Comparison of ENCODE assay signal across 1 cellular context in the genomic region with DNA sequence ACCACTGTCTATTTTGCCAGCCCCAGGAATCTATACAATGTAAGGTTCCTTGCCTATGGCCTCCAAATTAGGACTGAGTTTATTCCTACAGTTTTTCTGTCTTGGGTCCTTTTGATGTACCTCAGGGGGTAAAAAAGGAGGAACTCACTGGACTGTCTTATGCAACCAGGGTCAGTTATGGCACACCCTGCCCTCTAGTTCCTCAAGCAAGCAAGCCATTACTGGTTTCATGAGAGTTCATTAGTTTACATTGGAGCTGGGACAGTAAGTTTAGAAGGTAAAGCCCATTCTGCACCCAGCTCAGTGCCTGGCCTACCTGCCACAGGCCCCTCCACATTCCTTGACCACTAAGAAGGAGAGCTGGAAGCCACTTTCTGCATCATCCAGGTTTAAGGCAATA.
TF ChIP-seq lines count a peak whose summit lies in the region.

No MANE protein-coding gene starts in this region.

TF ChIP-seq in GM12878, 131 proteins besides CTCF, POLR2A, EP300 and RAD21 (continued from another document):
- TF ChIP-seq, protein P1, sequence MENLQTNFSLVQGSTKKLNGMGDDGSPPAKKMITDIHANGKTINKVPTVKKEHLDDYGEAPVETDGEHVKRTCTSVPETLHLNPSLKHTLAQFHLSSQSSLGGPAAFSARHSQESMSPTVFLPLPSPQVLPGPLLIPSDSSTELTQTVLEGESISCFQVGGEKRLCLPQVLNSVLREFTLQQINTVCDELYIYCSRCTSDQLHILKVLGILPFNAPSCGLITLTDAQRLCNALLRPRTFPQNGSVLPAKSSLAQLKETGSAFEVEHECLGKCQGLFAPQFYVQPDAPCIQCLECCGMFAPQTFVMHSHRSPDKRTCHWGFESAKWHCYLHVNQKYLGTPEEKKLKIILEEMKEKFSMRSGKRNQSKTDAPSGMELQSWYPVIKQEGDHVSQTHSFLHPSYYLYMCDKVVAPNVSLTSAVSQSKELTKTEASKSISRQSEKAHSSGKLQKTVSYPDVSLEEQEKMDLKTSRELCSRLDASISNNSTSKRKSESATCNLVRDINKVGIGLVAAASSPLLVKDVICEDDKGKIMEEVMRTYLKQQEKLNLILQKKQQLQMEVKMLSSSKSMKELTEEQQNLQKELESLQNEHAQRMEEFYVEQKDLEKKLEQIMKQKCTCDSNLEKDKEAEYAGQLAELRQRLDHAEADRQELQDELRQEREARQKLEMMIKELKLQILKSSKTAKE (IDR thresholded peaks at IDR 0.05; ENCODE audit: low read depth, poor library complexity, severe bottlenecking) = no peak
- TF ChIP-seq, protein P2, sequence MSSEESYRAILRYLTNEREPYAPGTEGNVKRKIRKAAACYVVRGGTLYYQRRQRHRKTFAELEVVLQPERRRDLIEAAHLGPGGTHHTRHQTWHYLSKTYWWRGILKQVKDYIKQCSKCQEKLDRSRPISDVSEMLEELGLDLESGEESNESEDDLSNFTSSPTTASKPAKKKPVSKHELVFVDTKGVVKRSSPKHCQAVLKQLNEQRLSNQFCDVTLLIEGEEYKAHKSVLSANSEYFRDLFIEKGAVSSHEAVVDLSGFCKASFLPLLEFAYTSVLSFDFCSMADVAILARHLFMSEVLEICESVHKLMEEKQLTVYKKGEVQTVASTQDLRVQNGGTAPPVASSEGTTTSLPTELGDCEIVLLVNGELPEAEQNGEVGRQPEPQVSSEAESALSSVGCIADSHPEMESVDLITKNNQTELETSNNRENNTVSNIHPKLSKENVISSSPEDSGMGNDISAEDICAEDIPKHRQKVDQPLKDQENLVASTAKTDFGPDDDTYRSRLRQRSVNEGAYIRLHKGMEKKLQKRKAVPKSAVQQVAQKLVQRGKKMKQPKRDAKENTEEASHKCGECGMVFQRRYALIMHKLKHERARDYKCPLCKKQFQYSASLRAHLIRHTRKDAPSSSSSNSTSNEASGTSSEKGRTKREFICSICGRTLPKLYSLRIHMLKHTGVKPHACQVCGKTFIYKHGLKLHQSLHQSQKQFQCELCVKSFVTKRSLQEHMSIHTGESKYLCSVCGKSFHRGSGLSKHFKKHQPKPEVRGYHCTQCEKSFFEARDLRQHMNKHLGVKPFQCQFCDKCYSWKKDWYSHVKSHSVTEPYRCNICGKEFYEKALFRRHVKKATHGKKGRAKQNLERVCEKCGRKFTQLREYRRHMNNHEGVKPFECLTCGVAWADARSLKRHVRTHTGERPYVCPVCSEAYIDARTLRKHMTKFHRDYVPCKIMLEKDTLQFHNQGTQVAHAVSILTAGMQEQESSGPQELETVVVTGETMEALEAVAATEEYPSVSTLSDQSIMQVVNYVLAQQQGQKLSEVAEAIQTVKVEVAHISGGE (CRISPR knock-in tag; IDR thresholded peaks at IDR 0.05) = no peak
- TF ChIP-seq, protein P3, sequence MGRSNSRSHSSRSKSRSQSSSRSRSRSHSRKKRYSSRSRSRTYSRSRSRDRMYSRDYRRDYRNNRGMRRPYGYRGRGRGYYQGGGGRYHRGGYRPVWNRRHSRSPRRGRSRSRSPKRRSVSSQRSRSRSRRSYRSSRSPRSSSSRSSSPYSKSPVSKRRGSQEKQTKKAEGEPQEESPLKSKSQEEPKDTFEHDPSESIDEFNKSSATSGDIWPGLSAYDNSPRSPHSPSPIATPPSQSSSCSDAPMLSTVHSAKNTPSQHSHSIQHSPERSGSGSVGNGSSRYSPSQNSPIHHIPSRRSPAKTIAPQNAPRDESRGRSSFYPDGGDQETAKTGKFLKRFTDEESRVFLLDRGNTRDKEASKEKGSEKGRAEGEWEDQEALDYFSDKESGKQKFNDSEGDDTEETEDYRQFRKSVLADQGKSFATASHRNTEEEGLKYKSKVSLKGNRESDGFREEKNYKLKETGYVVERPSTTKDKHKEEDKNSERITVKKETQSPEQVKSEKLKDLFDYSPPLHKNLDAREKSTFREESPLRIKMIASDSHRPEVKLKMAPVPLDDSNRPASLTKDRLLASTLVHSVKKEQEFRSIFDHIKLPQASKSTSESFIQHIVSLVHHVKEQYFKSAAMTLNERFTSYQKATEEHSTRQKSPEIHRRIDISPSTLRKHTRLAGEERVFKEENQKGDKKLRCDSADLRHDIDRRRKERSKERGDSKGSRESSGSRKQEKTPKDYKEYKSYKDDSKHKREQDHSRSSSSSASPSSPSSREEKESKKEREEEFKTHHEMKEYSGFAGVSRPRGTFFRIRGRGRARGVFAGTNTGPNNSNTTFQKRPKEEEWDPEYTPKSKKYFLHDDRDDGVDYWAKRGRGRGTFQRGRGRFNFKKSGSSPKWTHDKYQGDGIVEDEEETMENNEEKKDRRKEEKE (IDR thresholded peaks at IDR 0.05) = no peak
TF ChIP-seq in GM12878: peak in this region for 0.
